In the genomic region with DNA sequence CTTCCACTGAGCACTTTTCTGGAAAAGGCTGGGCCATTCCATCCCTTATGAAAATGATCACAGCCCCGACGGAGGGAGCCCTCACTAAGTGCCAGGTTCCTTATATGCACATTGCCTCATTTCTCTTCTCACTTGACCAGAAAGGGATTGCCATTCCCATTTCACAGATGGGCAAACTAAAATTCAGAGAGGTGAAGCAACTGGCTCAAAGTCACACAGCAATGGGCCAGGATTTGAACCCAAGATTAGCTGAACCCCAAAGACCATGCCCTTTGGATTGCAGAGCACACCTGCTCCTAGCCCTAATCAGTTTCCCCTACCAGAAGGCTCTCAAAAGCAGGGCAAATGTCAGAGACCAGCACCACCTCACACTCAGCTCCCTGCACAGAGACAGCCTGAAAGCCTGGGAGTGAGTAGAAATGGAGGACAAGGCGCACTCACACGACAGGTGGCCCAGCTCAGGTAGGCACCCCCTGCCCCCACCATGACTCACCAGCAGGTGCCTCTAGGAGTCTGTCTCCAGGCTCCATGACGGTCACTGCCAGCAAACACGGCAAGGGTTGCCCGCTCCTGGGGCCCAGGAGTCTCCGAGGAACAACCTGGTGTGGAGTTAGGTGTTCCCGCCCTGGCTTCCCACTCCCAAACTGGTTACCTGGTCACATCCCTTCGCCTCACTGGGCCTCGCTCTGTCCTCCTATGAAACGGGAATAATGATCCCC, we compare ENCODE assay signal across 14 cellular contexts. TPM values are rescaled to one million over a fixed set of nuclear protein-coding genes. Genes with fewer than 3 reads are reported as not detected.
DNase-seq lines count a peak whose midpoint lies in the region; ATAC-seq and TF ChIP-seq lines count a peak whose summit lies in the region.
"Had no signal": no experiment of that assay in that cellular context is flagged by ENCODE, and none has a peak within 500 bp of the region (broad histone marks: within the 10 kb centered on the region; RNA-seq: fewer than 3 reads in every experiment).

No MANE protein-coding gene starts in this region.

- H3K4ac ChIP-seq in mesendoderm (ENCODE audit: low read depth, low read length) = no peak overlapping the region

- no peak overlapping the region for H3K4me2 ChIP-seq in mesendoderm (ENCODE audit: low read length)

- no peak overlapping the region for H3K23ac ChIP-seq in mesendoderm (ENCODE audit: low read length)

- H3K79me1 ChIP-seq in mesendoderm (ENCODE audit: low read length) = no peaks in the 10 kb centered on the region

- no peak overlapping the region for H4K5ac ChIP-seq in mesendoderm (ENCODE audit: low read length)

- H3K27me3 Mint-ChIP-seq in activated naive CD8-positive, alpha-beta T cell treated with anti-CD3 and anti-CD28 coated beads, Interleukin-2, amount 50 U/mL, for 24 hours = peaks cover 24% of the 10 kb centered on the region
- peaks cover 58% of the 10 kb centered on the region for H3K27me3 Mint-ChIP-seq in stimulated activated naive CD8-positive, alpha-beta T cell treated with anti-CD3 and anti-CD28 coated beads, Interleukin-15, amount 100 ng/mL, for 72 hours

- H3K79me2 ChIP-seq in mesendoderm (ENCODE audit: control insufficient read depth, insufficient read depth, low read length) = no peaks in the 10 kb centered on the region

- no peak overlapping the region for H3K18ac ChIP-seq in mesendoderm (ENCODE audit: low read length)

- no peak overlapping the region for H3K9ac ChIP-seq in mesendoderm (ENCODE audit: low read length)

- no peak overlapping the region for H3K4me3 Mint-ChIP-seq in activated naive CD8-positive, alpha-beta T cell treated with anti-CD3 and anti-CD28 coated beads, Interleukin-2, amount 50 U/mL, for 24 hours
- no peak overlapping the region for H3K4me3 Mint-ChIP-seq in stimulated activated naive CD8-positive, alpha-beta T cell treated with anti-CD3 and anti-CD28 coated beads, Interleukin-15, amount 100 ng/mL, for 72 hours
- H3K4me3 Mint-ChIP-seq: CD4-positive, alpha-beta T cell had no signal

- H3K4me3 ChIP-seq in ascending aorta (no peak overlapping the region), mesendoderm (ENCODE audit: low read length) (no peak overlapping the region), thoracic aorta (no peak overlapping the region)
- H3K4me3 ChIP-seq: body of pancreas had no signal

- H2BK120ac ChIP-seq in mesendoderm (ENCODE audit: low read depth, low read length) = no peak overlapping the region

- no peak overlapping the region for H4K8ac ChIP-seq in mesendoderm (ENCODE audit: low read depth, low read length)

- H3K36me3 ChIP-seq in ascending aorta (no peaks in the 10 kb centered on the region), mesendoderm (ENCODE audit: control insufficient read depth, insufficient read depth, low read length) (no peaks in the 10 kb centered on the region), thoracic aorta (no peaks in the 10 kb centered on the region)

- H3K9me3 Mint-ChIP-seq in activated naive CD8-positive, alpha-beta T cell treated with anti-CD3 and anti-CD28 coated beads, Interleukin-2, amount 50 U/mL, for 24 hours = no peaks in the 10 kb centered on the region
- no peaks in the 10 kb centered on the region for H3K9me3 Mint-ChIP-seq in stimulated activated naive CD8-positive, alpha-beta T cell treated with anti-CD3 and anti-CD28 coated beads, Interleukin-15, amount 100 ng/mL, for 72 hours
- H3K9me3 Mint-ChIP-seq: CD4-positive, alpha-beta T cell had no signal

- peaks cover 12 to 48% of the 10 kb centered on the region in 2 donors for H3K4me1 ChIP-seq in ascending aorta
- H3K4me1 ChIP-seq in mesendoderm (ENCODE audit: control insufficient read depth, low read depth, low read length) = no peaks in the 10 kb centered on the region
- peaks cover 14 to 80% of the 10 kb centered on the region in 2 donors for H3K4me1 ChIP-seq in thoracic aorta (ENCODE audit: control insufficient read depth in 1 of 2, low read depth in 2 of 2)

- peak overlapping the region; percentile 93 to 97 for H3K27ac ChIP-seq in ascending aorta
- H3K27ac ChIP-seq in mesendoderm (ENCODE audit: low read depth, low read length) = no peak overlapping the region
- H3K27ac ChIP-seq in thoracic aorta = peak overlapping the region; percentile 91 to 97
- H3K27ac ChIP-seq: body of pancreas had no signal

- peak overlapping the region; percentile 66 for H3K56ac ChIP-seq in mesendoderm (ENCODE audit: low read length)

- H3K27me3 ChIP-seq in ascending aorta (no peaks in the 10 kb centered on the region), mesendoderm (ENCODE audit: insufficient read depth, low read length, poor library complexity) (no peaks in the 10 kb centered on the region), thoracic aorta (replicated peaks; ENCODE audit: insufficient read depth) (no peaks in the 10 kb centered on the region)
- H3K27me3 ChIP-seq: body of pancreas had no signal

- WGBS in mesendoderm (ENCODE audit: extremely low coverage, insufficient coverage, low lambda C conversion rate) = no CpG with 5 or more reads among the region's 12 CpGs

- H2BK15ac ChIP-seq in mesendoderm (replicated peaks; ENCODE audit: low read depth) = no peak overlapping the region

- peaks cover 2% of the 10 kb centered on the region for H3K4me1 Mint-ChIP-seq in activated naive CD8-positive, alpha-beta T cell treated with anti-CD3 and anti-CD28 coated beads, Interleukin-2, amount 50 U/mL, for 24 hours
- H3K4me1 Mint-ChIP-seq in stimulated activated naive CD8-positive, alpha-beta T cell treated with anti-CD3 and anti-CD28 coated beads, Interleukin-15, amount 100 ng/mL, for 72 hours = peaks cover 9% of the 10 kb centered on the region

- H3K27ac Mint-ChIP-seq in activated naive CD8-positive, alpha-beta T cell treated with anti-CD3 and anti-CD28 coated beads, Interleukin-2, amount 50 U/mL, for 24 hours = no peak overlapping the region
- H3K27ac Mint-ChIP-seq in stimulated activated naive CD8-positive, alpha-beta T cell treated with anti-CD3 and anti-CD28 coated beads, Interleukin-15, amount 100 ng/mL, for 72 hours = no peak overlapping the region
- H3K27ac Mint-ChIP-seq: CD4-positive, alpha-beta T cell had no signal

- TF ChIP-seq CTCF in ascending aorta (IDR thresholded peaks at IDR 0.05) = no peak
- TF ChIP-seq CTCF in thoracic aorta (IDR thresholded peaks at IDR 0.05) = no peak

- intact Hi-C loops in ascending aorta (cut with DNase I) = no loop called here

- DNase-seq in NCI-H2029 (lab: John Stamatoyannopoulos, UW) (peak; percentile 73), NCI-H2029 treated with DMSO at 0.1 percent for 48 hours (lab: John Stamatoyannopoulos, UW) (no peak), ascending aorta (ENCODE audit: low spot score in 2 of 2) (no peak), mesendoderm (no peak), thoracic aorta (ENCODE audit: low spot score) (no peak)
- DNase-seq in activated naive CD8-positive, alpha-beta T cell treated with anti-CD3 and anti-CD28 coated beads, Interleukin-2, amount 50 U/mL, for 24 hours = no peak
- DNase-seq in stimulated activated naive CD8-positive, alpha-beta T cell treated with anti-CD3 and anti-CD28 coated beads, Interleukin-15, amount 100 ng/mL, for 72 hours = no peak
- DNase-seq: activated gamma-delta T cell treated with Interleukin-2 at 50 U/mL for 16 hours; body of pancreas; CD4-positive, alpha-beta T cell; KBM-7; NK-92 treated with Interleukin-12 subunit alpha and Interleukin-12 subunit beta, amount 100 ng/mL, for 24 hours; stimulated activated CD4-positive, alpha-beta T cell treated with anti-CD3 and anti-CD28 coated beads, Interleukin-2, amount 100 ng/mL, for 48 hours had no signal

- H3K9me3 ChIP-seq in ascending aorta (no peaks in the 10 kb centered on the region), thoracic aorta (no peaks in the 10 kb centered on the region)
- H3K9me3 ChIP-seq: body of pancreas had no signal

- no peak for ATAC-seq in thoracic aorta (ENCODE audit: insufficient number of reproducible peaks, low FRiP score, low read depth)
- no peak for ATAC-seq in activated naive CD8-positive, alpha-beta T cell treated with anti-CD3 and anti-CD28 coated beads, Interleukin-2, amount 50 U/mL, for 24 hours
- ATAC-seq in HG03025 (IDR thresholded peaks at IDR 0.05; ENCODE audit: low FRiP score, unreplicated experiment) = no peak
- no peak for ATAC-seq in stimulated activated naive CD8-positive, alpha-beta T cell treated with anti-CD3 and anti-CD28 coated beads, Interleukin-15, amount 100 ng/mL, for 72 hours
- ATAC-seq: body of pancreas had no signal

- H3K36me3 Mint-ChIP-seq in activated naive CD8-positive, alpha-beta T cell treated with anti-CD3 and anti-CD28 coated beads, Interleukin-2, amount 50 U/mL, for 24 hours (ENCODE audit: low read depth) = no peaks in the 10 kb centered on the region

- no peak overlapping the region for H2AK5ac ChIP-seq in mesendoderm (ENCODE audit: low read length)

- no peak overlapping the region for H2BK5ac ChIP-seq in mesendoderm (ENCODE audit: low read length)

RNA-seq across cellular contexts. Expression of gene SDC3, which starts 21.7 kb away (rescaled TPM):
- total RNA-seq in ascending aorta = 51.9 TPM
- polyA plus RNA-seq in mesendoderm (2013, experiment 1 of 2) = 18.5 TPM
- polyA plus RNA-seq in mesendoderm (2013, experiment 2 of 2) = 20.4 TPM
- total RNA-seq in thoracic aorta = 10 to 100 TPM; 51.6 to 75.4 TPM
